In genomic region chr16:69847643-69848042, GRCh38 we compare ENCODE assay signal across 22 cellular contexts.
DNase-seq lines count a peak whose midpoint lies in the region; ATAC-seq and TF ChIP-seq lines count a peak whose summit lies in the region.
"Had no signal": no experiment of that assay in that cellular context is flagged by ENCODE, and none has a peak within 500 bp of the region (broad histone marks: within the 10 kb centered on the region; RNA-seq: fewer than 3 reads in every experiment).

No MANE protein-coding gene starts in this region.

- H3K36me3 ChIP-seq in GM23248 (ENCODE audit: low read depth) (no peaks in the 10 kb centered on the region; the same call in 1 of the 2 replicates), esophagus muscularis mucosa (peaks cover 0 to 12% (median 0%) of the 10 kb centered on the region in 4 donors), sigmoid colon (peaks cover 0 to 3% (median under 1%) of the 10 kb centered on the region in 4 donors)

- no peak overlapping the region for H3K9ac ChIP-seq in GM23248

- H3K27me3 ChIP-seq in GM23248 (replicated peaks; ENCODE audit: insufficient read depth) (no peaks in the 10 kb centered on the region), esophagus muscularis mucosa (no peaks in the 10 kb centered on the region), sigmoid colon (no peaks in the 10 kb centered on the region)

- H3K27ac ChIP-seq in GM23248 (peak overlapping the region; percentile 87; the same call in 1 of the 2 replicates), esophagus muscularis mucosa (replicated peaks in 1 of 4) (peak overlapping the region in 3 of 4 donors; percentile 68 to 84 (median 84)), sigmoid colon (peak overlapping the region; percentile 72 to 86 (median 78))
- H3K27ac ChIP-seq: RWPE1 had no signal

- intact Hi-C loops in esophagus muscularis mucosa (cut with DNase I): no loop called here
- intact Hi-C loops in sigmoid colon (cut with DNase I): loop anchor here (2.0 kb wide), 1 partner anchor 43 kb away; no protein-coding TSS in a partner anchor

- H3K9me2 ChIP-seq in GM23248 (ENCODE audit: insufficient read depth): no peaks in the 10 kb centered on the region

- 89 to 94% methylated on average over 5 of the region's 5 CpGs for WGBS in GM23248 (ENCODE audit: low coverage in 1 of 2, low lambda C conversion rate in 2 of 2, missing lambda C conversion rate in 2 of 2), 2 experiments
- WGBS in esophagus muscularis mucosa: 89% methylated on average over 5 of the region's 5 CpGs
- 90 to 91% methylated on average over 5 of the region's 5 CpGs for WGBS in sigmoid colon, 2 donors

- no peaks in the 10 kb centered on the region for H3K9me3 ChIP-seq in GM23248 (ENCODE audit: low read depth)
- H3K9me3 ChIP-seq in esophagus muscularis mucosa: no peaks in the 10 kb centered on the region
- H3K9me3 ChIP-seq in sigmoid colon: no peaks in the 10 kb centered on the region

- no peak for TF ChIP-seq EP300 in esophagus muscularis mucosa (IDR thresholded peaks at IDR 0.05)
- TF ChIP-seq EP300 in sigmoid colon (IDR thresholded peaks at IDR 0.05): no peak

- in situ Hi-C loops in GM23248 (cut with MboI): no loop called here

- H2AFZ ChIP-seq in GM23248: no peak overlapping the region

- H3K4me3 ChIP-seq in GM23248: no peak overlapping the region
- no peak overlapping the region for H3K4me3 ChIP-seq in esophagus muscularis mucosa
- H3K4me3 ChIP-seq in sigmoid colon: no peak overlapping the region

- no peaks in the 10 kb centered on the region for H4K20me1 ChIP-seq in GM23248 (ENCODE audit: insufficient read depth)

- ATAC-seq in GM19328 (IDR thresholded peaks at IDR 0.05; ENCODE audit: unreplicated experiment): no peak
- ATAC-seq in GM19324 (IDR thresholded peaks at IDR 0.05; ENCODE audit: low FRiP score, unreplicated experiment): no peak
- ATAC-seq: activated CD8-positive, alpha-beta T cell treated with anti-CD3 and anti-CD28 coated beads for 36 hours; HCT116; natural killer cell treated with Interleukin-12 subunit alpha and Interleukin-12 subunit beta and Interleukin-15 and Interleukin-18, amount 100 ng/mL, for 72 hours had no signal

- no peak overlapping the region for H3K4me2 ChIP-seq in GM23248 (ENCODE audit: unreplicated experiment)

- TF ChIP-seq CTCF in esophagus muscularis mucosa (IDR thresholded peaks at IDR 0.05) (no peak), sigmoid colon (IDR thresholded peaks at IDR 0.05) (no peak)

- no peak for TF ChIP-seq POLR2A in esophagus muscularis mucosa (IDR thresholded peaks at IDR 0.05; ENCODE audit: low read depth)
- no peak for TF ChIP-seq POLR2A in sigmoid colon (IDR thresholded peaks at IDR 0.05)

- peaks cover 28% of the 10 kb centered on the region for H3F3A ChIP-seq in GM23248 (ENCODE audit: insufficient read depth)

- H3K79me2 ChIP-seq in GM23248 (ENCODE audit: insufficient read depth): no peaks in the 10 kb centered on the region

- peaks cover 30% of the 10 kb centered on the region for H3K4me1 ChIP-seq in GM23248 (ENCODE audit: insufficient read depth)
- peaks cover 26 to 44% (median 39%) of the 10 kb centered on the region in 4 donors for H3K4me1 ChIP-seq in esophagus muscularis mucosa
- peaks cover 0 to 44% (median 32%) of the 10 kb centered on the region in 4 donors for H3K4me1 ChIP-seq in sigmoid colon

- no peak for DNase-seq in GM23248
- peak; percentile 19 for DNase-seq in NCI-H69 (lab: John Stamatoyannopoulos, UW)
- DNase-seq in esophagus muscularis mucosa (ENCODE audit: extremely low spot score): no peak
- DNase-seq in sigmoid colon: no peak
- no peak for DNase-seq in SW 1271 (lab: John Stamatoyannopoulos, UW)
- DNase-seq in epidermal melanocyte (ENCODE audit: insufficient read length, low spot score): no peak
- DNase-seq: activated CD4-positive, CD25-positive, alpha-beta regulatory T cell; activated CD8-positive, alpha-beta T cell treated with anti-CD3 and anti-CD28 coated beads for 36 hours; activated gamma-delta T cell treated with Interleukin-2 at 50 U/mL for 16 hours; activated T-cell treated with anti-CD3 and anti-CD28 coated beads for 4 hours; CD4-positive, CD25-positive, alpha-beta regulatory T cell; foreskin melanocyte; GF-D8; KBM-7; NCI-H2171 treated with DMSO at 0.1 percent for 48 hours; NCI-H526 treated with DMSO at 0.1 percent for 48 hours; T1000 had no signal
